Comparison of ENCODE assay signal across 8 cellular contexts in genomic region chr17:74212913-74213791, GRCh38. TPM values are rescaled to one million over a fixed set of nuclear protein-coding genes. Genes with fewer than 3 reads are reported as not detected.
DNase-seq lines count a peak whose midpoint lies in the region; ATAC-seq and TF ChIP-seq lines count a peak whose summit lies in the region.

TSS of gene TTYH2 (plus strand) at chr17:74213571. CDS start at chr17:74213588, 17 bp downstream.

- POLR2A ChIA-PET in OCI-LY7 (lab: Charles Lee): interaction anchor here (0.7 kb wide), 1 partner anchor 73 kb away, joined by 3 read pairs; no protein-coding TSS in a partner anchor

- peaks cover 6% of the 10 kb centered on the region; the same call in 1 of the 2 replicates for H4K20me1 ChIP-seq in OCI-LY7 (ENCODE audit: insufficient read depth, low read length)

- no peaks in the 10 kb centered on the region for H3K9me3 ChIP-seq in OCI-LY7 (ENCODE audit: low read length)

- TF ChIP-seq CTCF in OCI-LY7 (conservative IDR thresholded peaks at IDR 0.05; ENCODE audit: low read length): peak; percentile 47; the same call in 1 of the 2 replicates

- H2AFZ ChIP-seq in OCI-LY7 (ENCODE audit: low read length): peak within 1 kb of the TSS; percentile 53

- CTCF ChIA-PET in OCI-LY7 (lab: Charles Lee; ENCODE audit: unreplicated experiment): interaction anchor here (0.7 kb wide), 1 partner anchor 9 kb away, joined by 3 read pairs; no protein-coding TSS in a partner anchor

- DNase-seq in Caki2 (ENCODE audit: low read depth) (peak; percentile 73), HUDEP-2 (lab: John Stamatoyannopoulos, UW; ENCODE audit: unreplicated experiment in 76 of 76) (peak in 74 of 76 experiments; percentile 38 to 92 (median 81)), OCI-LY7 (ENCODE audit: low spot score) (peak; percentile 83), activated T-cell treated with anti-CD3 and anti-CD28 coated beads for 24 hours (ENCODE audit: low read depth) (peak; percentile 61), epithelial cell of prostate (ENCODE audit: low read depth, low spot score) (no peak), mucosa of gallbladder (ENCODE audit: low spot score) (peak; percentile 89)
- DNase-seq in stimulated activated CD8-positive, alpha-beta memory T cell treated with anti-CD3 and anti-CD28 coated beads, Interleukin-4, amount 100 ng/mL, for 48 hours: peak; percentile 81

- H3K27ac ChIP-seq in OCI-LY7 (ENCODE audit: low read depth, low read length, poor library complexity, severe bottlenecking) (peak within 1 kb of the TSS; percentile 53), epithelial cell of prostate (peak within 1 kb of the TSS; percentile 65)

- in situ Hi-C loops in Caki2 (cut with HindIII; ENCODE audit: low pct_unique_long_range_greater_than_20kb, low sequenced_read_pairs): no loop called here

- ATAC-seq in GM21367 (IDR thresholded peaks at IDR 0.05; ENCODE audit: unreplicated experiment): peak; percentile 57

- H3K36me3 ChIP-seq in OCI-LY7 (ENCODE audit: insufficient read depth, low read length): peaks cover 41% of the 10 kb centered on the region

- peaks cover 56% of the 10 kb centered on the region for H3K4me1 ChIP-seq in OCI-LY7 (ENCODE audit: insufficient read depth, low read length, poor library complexity, severe bottlenecking)

- H3K79me2 ChIP-seq in OCI-LY7 (ENCODE audit: insufficient read depth, low read depth, low read length): peaks cover 2% of the 10 kb centered on the region; the same call in 1 of the 2 replicates

- peak within 1 kb of the TSS; percentile 68 for H3K4me3 ChIP-seq in OCI-LY7 (ENCODE audit: low read depth, low read length, poor library complexity, severe bottlenecking)

- no peaks in the 10 kb centered on the region for H3K9me2 ChIP-seq in OCI-LY7 (ENCODE audit: insufficient read depth, low read length)

- peak within 1 kb of the TSS; percentile 80 for H3K4me2 ChIP-seq in OCI-LY7 (ENCODE audit: low read length)

- intact Hi-C loops in OCI-LY7 (cut with micrococcal nuclease; ENCODE audit: unreplicated experiment): loop anchor here (5.0 to 10.0 kb wide), 3 partner anchors 139 to 621 kb away; no protein-coding TSS in a partner anchor

- BruUV-seq in OCI-LY7 (replicated peaks; lab: Mats Ljungman, UMichigan): no TSS peak

RNA-seq across cellular contexts. Expression of gene TTYH2, which starts in this region (rescaled TPM):
- 1.2 and 13.3 TPM in 2 replicates for total RNA-seq in Caki2 (2014; rRNA removed; shearing (Covaris generic); ENCODE audit: low replicate concordance)
- total RNA-seq in OCI-LY7 (2014; rRNA removed; shearing (Covaris generic)): 1.7 and 3.1 TPM in 2 replicates
- total RNA-seq in OCI-LY7 (2022): 3.8 and 4.3 TPM in 2 replicates
- total RNA-seq in mucosa of gallbladder: 6.9 TPM
